In the genomic region with DNA sequence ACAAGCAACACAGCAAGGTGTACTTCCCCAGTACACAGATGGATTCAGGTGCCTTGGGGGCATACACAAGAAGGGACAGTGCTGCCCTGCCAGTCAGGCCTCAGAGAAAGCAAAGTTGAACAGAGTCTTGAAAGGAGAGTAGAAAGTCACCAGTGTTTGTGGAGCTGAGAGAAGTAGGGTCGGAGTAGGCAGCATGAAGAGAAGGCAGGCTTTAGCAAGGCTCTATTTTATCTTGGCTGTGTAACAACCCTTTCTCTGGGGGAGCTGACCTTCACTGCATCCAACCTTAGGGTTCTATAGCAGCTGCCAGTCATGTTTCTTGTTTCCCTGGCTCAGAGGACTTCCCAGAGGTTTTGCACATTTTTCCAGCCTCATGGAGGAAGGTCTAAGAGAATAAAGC, we compare ENCODE assay signal across 20 cellular contexts.
A peak's percentile ranks its signal among the peaks of the same experiment; 100 is the strongest.
DNase-seq lines count a peak whose midpoint lies in the region; ATAC-seq and TF ChIP-seq lines count a peak whose summit lies in the region.
"Had no signal": no experiment of that assay in that cellular context is flagged by ENCODE, and none has a peak within 500 bp of the region (broad histone marks: within the 10 kb centered on the region; RNA-seq: fewer than 3 reads in every experiment).

No MANE protein-coding gene starts in this region.

- H3K27me3 ChIP-seq in GM23248 (replicated peaks; ENCODE audit: insufficient read depth) (no peaks in the 10 kb centered on the region), Panc1 (ENCODE audit: control insufficient read depth, insufficient read depth, low read length) (no peaks in the 10 kb centered on the region)

- CTCF ChIA-PET in Panc1 (lab: Charles Lee): no interaction called here

- peak overlapping the region; percentile 84 for H3K27ac ChIP-seq in GM23248
- peak overlapping the region; percentile 66 for H3K27ac ChIP-seq in Panc1 (ENCODE audit: low read length)
- peak overlapping the region; percentile 82 for H3K27ac ChIP-seq in epithelial cell of prostate
- H3K27ac ChIP-seq in substantia nigra (ENCODE audit: low read depth, low read length, poor library complexity, severe bottlenecking): peak overlapping the region; percentile 9

- H3K79me2 ChIP-seq in GM23248 (ENCODE audit: insufficient read depth): peaks cover 80% of the 10 kb centered on the region

- in situ Hi-C loops in GM23248 (cut with MboI): no loop called here
- in situ Hi-C loops in Panc1 (cut with HindIII; ENCODE audit: low pct_unique_long_range_greater_than_20kb, low sequenced_read_pairs): no loop called here

- no peaks in the 10 kb centered on the region for H3K9me2 ChIP-seq in GM23248 (ENCODE audit: insufficient read depth)

- H3K4me3 ChIP-seq in GM23248: no peak overlapping the region
- no peak overlapping the region for H3K4me3 ChIP-seq in Panc1 (ENCODE audit: low read depth in 2 of 2, low read length in 2 of 2)
- H3K4me3 ChIP-seq: lung had no signal

- 0 out of 2 replicates have a peak, but pooled peaks cover 9% of the 10 kb centered on the region for H3K36me3 ChIP-seq in GM23248 (ENCODE audit: low read depth)
- no peaks in the 10 kb centered on the region for H3K36me3 ChIP-seq in Panc1 (ENCODE audit: control insufficient read depth, insufficient read depth, low read length)

- H3K9me3 ChIP-seq in GM23248 (ENCODE audit: low read depth) (no peaks in the 10 kb centered on the region), Panc1 (ENCODE audit: control insufficient read depth, insufficient read depth, low read depth, low read length) (no peaks in the 10 kb centered on the region)

- H3K9ac ChIP-seq in GM23248: peak overlapping the region; percentile 15; the same call in 1 of the 2 replicates

- no peak overlapping the region for H2AFZ ChIP-seq in GM23248

- H3K4me1 ChIP-seq in GM23248 (ENCODE audit: insufficient read depth) (peaks cover 91% of the 10 kb centered on the region), Panc1 (ENCODE audit: control insufficient read depth, insufficient read depth, low read length) (peaks cover 33% of the 10 kb centered on the region)

- peak overlapping the region; percentile 32 for H3K4me2 ChIP-seq in GM23248 (ENCODE audit: unreplicated experiment)

- DNase-seq in GM23248 (no peak), Panc1 (ENCODE audit: low read depth, low spot score) (no peak), epithelial cell of prostate (ENCODE audit: low read depth, low spot score) (no peak), substantia nigra (lab: John Stamatoyannopoulos, UW) (no peak), GM19240 (ENCODE audit: insufficient read length, low spot score) (no peak), T1000 (lab: John Stamatoyannopoulos, UW) (no peak)
- DNase-seq: activated CD4-positive, CD25-positive, alpha-beta regulatory T cell treated with anti-CD3 and anti-CD28 coated beads, Interleukin-2, amount 50 U/mL, for 72 hours; activated CD8-positive, alpha-beta T cell treated with anti-CD3 and anti-CD28 coated beads for 36 hours; activated effector memory CD4-positive, alpha-beta T cell treated with Interleukin-2 at 50 U/mL for 16 hours; activated naive CD8-positive, alpha-beta T cell treated with anti-CD3 and anti-CD28 coated beads for 36 hours; activated T-cell treated with anti-CD3 and anti-CD28 coated beads for 4 hours; EL; glutamatergic neuron; NCI-H1105; NCI-H2081; NCI-H748 treated with DMSO at 0.1 percent for 48 hours; SHP77 treated with DMSO at 0.1 percent for 48 hours had no signal

- intact Hi-C loops in Panc1 (cut with micrococcal nuclease; ENCODE audit: unreplicated experiment): no loop called here

- WGBS in GM23248 (ENCODE audit: low coverage in 1 of 2, low lambda C conversion rate in 2 of 2, missing lambda C conversion rate in 2 of 2), 2 experiments: 60 to 68% methylated on average over 1 of the region's 1 CpG

- peaks cover 94% of the 10 kb centered on the region for H3F3A ChIP-seq in GM23248 (ENCODE audit: insufficient read depth)

- ATAC-seq in Panc1 (no peak), GM18498 (IDR thresholded peaks at IDR 0.05; ENCODE audit: unreplicated experiment) (no peak), GM19467 (IDR thresholded peaks at IDR 0.05; ENCODE audit: unreplicated experiment) (no peak)

- BruUV-seq in Panc1 (replicated peaks; lab: Mats Ljungman, UMichigan): no TSS peak

- H4K20me1 ChIP-seq in GM23248 (ENCODE audit: insufficient read depth): no peaks in the 10 kb centered on the region

- no peak for TF ChIP-seq CTCF in Panc1 (IDR thresholded peaks at IDR 0.05)

- POLR2A ChIA-PET in Panc1 (lab: Charles Lee): no interaction called here

Comparison
In these comparisons a context has a peak if more than half of its experiments do, and no peak if none do; other contexts are left out.
1. H3K27ac ChIP-seq: peak in every context shown above with its lines; median percentile 84 in GM23248; 82 in epithelial cell of prostate; 66 in Panc1; 9 in substantia nigra.